Comparison of ENCODE assay signal across 26 cellular contexts in the genomic region with DNA sequence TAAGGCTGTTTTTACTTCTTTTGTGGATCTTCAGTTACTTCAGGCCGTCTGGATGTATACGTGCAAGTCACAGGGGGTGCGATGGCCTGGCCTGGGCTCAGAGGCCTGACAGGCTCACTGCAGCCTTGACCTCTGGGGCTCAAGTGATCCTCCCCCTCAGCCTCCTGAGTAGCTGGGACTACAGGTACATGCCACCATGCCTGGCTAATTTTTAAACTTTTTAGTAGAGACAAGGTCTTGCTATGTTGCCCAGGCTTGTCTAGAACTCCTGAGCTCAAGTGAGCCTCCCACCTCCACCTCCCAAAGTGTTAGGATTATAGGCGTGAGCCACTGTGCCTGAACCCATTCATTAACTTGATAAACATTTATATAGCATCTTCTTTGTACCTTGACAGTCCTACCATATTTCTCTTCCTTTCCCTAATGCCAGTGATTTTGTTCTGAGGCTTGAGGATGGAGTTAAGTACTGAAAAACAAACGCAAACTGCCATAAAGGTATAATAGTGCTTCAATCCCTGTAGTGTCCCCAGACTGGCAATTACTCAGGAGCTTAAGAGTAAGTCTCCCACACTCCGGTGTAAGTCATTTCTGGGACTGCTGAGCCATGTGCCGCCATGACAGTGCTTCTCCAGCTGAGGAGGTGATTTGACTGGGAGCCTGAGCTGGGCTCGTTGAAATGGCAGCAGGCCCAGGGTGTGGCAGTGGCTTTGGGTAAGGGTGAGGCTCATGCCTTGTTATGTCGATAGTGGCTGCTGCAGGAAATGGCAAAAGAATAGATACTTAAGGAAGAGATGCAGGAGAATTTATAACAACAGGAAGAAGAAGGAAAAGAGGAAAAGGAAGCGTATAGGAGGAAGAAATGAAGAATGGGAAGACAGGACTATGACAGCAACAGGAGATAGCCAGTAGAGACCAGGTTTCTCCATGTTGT. TPM values are rescaled to one million over a fixed set of nuclear protein-coding genes. Genes with fewer than 3 reads are reported as not detected.
DNase-seq lines count a peak whose midpoint lies in the region; ATAC-seq and TF ChIP-seq lines count a peak whose summit lies in the region.
"Had no signal": no experiment of that assay in that cellular context is flagged by ENCODE, and none has a peak within 500 bp of the region (broad histone marks: within the 10 kb centered on the region; RNA-seq: fewer than 3 reads in every experiment).

No MANE protein-coding gene starts in this region.

- peak; percentile 16 for DNase-seq in A172 (ENCODE audit: low spot score)
- no peak for DNase-seq in Karpas-422
- DNase-seq in epithelial cell of esophagus (ENCODE audit: low read depth): peak; percentile 47
- no peak for DNase-seq in Ammon's horn (ENCODE audit: low spot score)
- no peak for DNase-seq in NCI-H187 (lab: John Stamatoyannopoulos, UW)
- no peak for DNase-seq in stimulated activated CD4-positive, alpha-beta T cell treated with anti-CD3 and anti-CD28 coated beads, Interleukin-12 subunit alpha, Interleukin-12 subunit beta, amount 100 ng/mL, for 4 hours
- DNase-seq in stimulated activated naive CD8-positive, alpha-beta T cell treated with anti-CD3 and anti-CD28 coated beads, Interleukin-15, amount 100 ng/mL, for 72 hours: no peak
- DNase-seq: activated CD4-positive, alpha-beta T cell treated with anti-CD3 and anti-CD28 coated beads for 36 hours; activated naive CD4-positive, alpha-beta T cell treated with anti-CD3 and anti-CD28 coated beads, Interleukin-2, amount 10 ng/mL, durations not matched to agents 7 days and 5 days; activated T-cell treated with anti-CD3 and anti-CD28 coated beads, Interleukin-2, amount 50 U/mL, for 4 hours; aorta; dermis blood vessel endothelial cell; GM23248; IMR-90; kidney glomerular epithelial cell; MM.1S; natural killer cell; NCI-H1436; retina; Right ventricle myocardium superior; SW 1271 had no signal

- H3K4me3 Mint-ChIP-seq in stimulated activated naive CD8-positive, alpha-beta T cell treated with anti-CD3 and anti-CD28 coated beads, Interleukin-15, amount 100 ng/mL, for 72 hours: no peak overlapping the region
- H3K4me3 Mint-ChIP-seq: activated CD4-positive, alpha-beta T cell treated with anti-CD3 and anti-CD28 coated beads for 36 hours; activated naive CD4-positive, alpha-beta T cell treated with anti-CD3 and anti-CD28 coated beads, Interleukin-2, amount 10 ng/mL, durations not matched to agents 7 days and 5 days; activated T-cell treated with anti-CD3 and anti-CD28 coated beads, Interleukin-2, amount 50 U/mL, for 4 hours; memory B cell; natural killer cell had no signal

- no peak for ATAC-seq in stimulated activated naive CD8-positive, alpha-beta T cell treated with anti-CD3 and anti-CD28 coated beads, Interleukin-15, amount 100 ng/mL, for 72 hours
- ATAC-seq: activated CD4-positive, alpha-beta T cell treated with anti-CD3 and anti-CD28 coated beads for 36 hours; activated T-cell treated with anti-CD3 and anti-CD28 coated beads, Interleukin-2, amount 50 U/mL, for 4 hours; gastroesophageal sphincter; natural killer cell had no signal

- H3K9me3 ChIP-seq in Karpas-422 (ENCODE audit: low read length) (no peaks in the 10 kb centered on the region), mucosa of rectum (ENCODE audit: control insufficient read depth in 2 of 2, low read length in 2 of 2) (no peaks in the 10 kb centered on the region)
- H3K9me3 ChIP-seq: gastroesophageal sphincter had no signal

- no peak for TF ChIP-seq CTCF in epithelial cell of esophagus (IDR thresholded peaks at IDR 0.05; ENCODE audit: insufficient read depth, low read depth, low read length, missing control alignments)

- H3K27ac ChIP-seq in Karpas-422 (ENCODE audit: low read length) (no peak overlapping the region), mucosa of rectum (ENCODE audit: low read depth in 2 of 2, low read length in 2 of 2) (peak overlapping the region; percentile 54 to 89)
- H3K27ac ChIP-seq: C4-2B, gastroesophageal sphincter, GM23248, HL-60 had no signal

- no peaks in the 10 kb centered on the region for H3K36me3 ChIP-seq in Karpas-422 (ENCODE audit: insufficient read depth, low read length)
- H3K36me3 ChIP-seq in mucosa of rectum (ENCODE audit: control insufficient read depth in 2 of 2, insufficient read depth in 2 of 2, low read length in 2 of 2): no peaks in the 10 kb centered on the region
- H3K36me3 ChIP-seq: gastroesophageal sphincter had no signal

- no peak overlapping the region for H3K4me2 ChIP-seq in Karpas-422 (ENCODE audit: low read depth, low read length, poor library complexity, severe bottlenecking)

- H3K27ac Mint-ChIP-seq in stimulated activated naive CD8-positive, alpha-beta T cell treated with anti-CD3 and anti-CD28 coated beads, Interleukin-15, amount 100 ng/mL, for 72 hours: peak overlapping the region in 1 of 2 donors; percentile 33
- H3K27ac Mint-ChIP-seq: activated CD4-positive, alpha-beta T cell treated with anti-CD3 and anti-CD28 coated beads for 36 hours; activated naive CD4-positive, alpha-beta T cell treated with anti-CD3 and anti-CD28 coated beads, Interleukin-2, amount 10 ng/mL, durations not matched to agents 7 days and 5 days; memory B cell; natural killer cell had no signal

- H3K27me3 Mint-ChIP-seq in stimulated activated naive CD8-positive, alpha-beta T cell treated with anti-CD3 and anti-CD28 coated beads, Interleukin-15, amount 100 ng/mL, for 72 hours: no peaks in the 10 kb centered on the region
- H3K27me3 Mint-ChIP-seq: activated CD4-positive, alpha-beta T cell treated with anti-CD3 and anti-CD28 coated beads for 36 hours; activated naive CD4-positive, alpha-beta T cell treated with anti-CD3 and anti-CD28 coated beads, Interleukin-2, amount 10 ng/mL, durations not matched to agents 7 days and 5 days had no signal

- H3K79me2 ChIP-seq in Karpas-422 (ENCODE audit: low read length): no peaks in the 10 kb centered on the region

- H3K9me3 Mint-ChIP-seq in stimulated activated naive CD8-positive, alpha-beta T cell treated with anti-CD3 and anti-CD28 coated beads, Interleukin-15, amount 100 ng/mL, for 72 hours: no peaks in the 10 kb centered on the region
- H3K9me3 Mint-ChIP-seq: activated naive CD4-positive, alpha-beta T cell treated with anti-CD3 and anti-CD28 coated beads, Interleukin-2, amount 10 ng/mL, durations not matched to agents 7 days and 5 days; activated T-cell treated with anti-CD3 and anti-CD28 coated beads, Interleukin-2, amount 50 U/mL, for 4 hours; memory B cell; natural killer cell had no signal

- peaks cover 5% of the 10 kb centered on the region for H3K4me1 ChIP-seq in Karpas-422 (ENCODE audit: low read length)
- H3K4me1 ChIP-seq in mucosa of rectum (ENCODE audit: control insufficient read depth in 2 of 2, insufficient read depth in 2 of 2, low read length in 2 of 2): peaks cover 2 to 12% of the 10 kb centered on the region in 2 donors
- H3K4me1 ChIP-seq: gastroesophageal sphincter had no signal

- H3K9me2 ChIP-seq in Karpas-422 (replicated peaks; ENCODE audit: insufficient read depth, low read length): no peaks in the 10 kb centered on the region

- no peaks in the 10 kb centered on the region for H3K27me3 ChIP-seq in Karpas-422 (ENCODE audit: low read length)
- no peaks in the 10 kb centered on the region for H3K27me3 ChIP-seq in mucosa of rectum (ENCODE audit: control insufficient read depth in 2 of 2, insufficient read depth in 2 of 2, low read length in 2 of 2)
- H3K27me3 ChIP-seq: gastroesophageal sphincter had no signal

- H3K4me3 ChIP-seq in Karpas-422 (ENCODE audit: low read length) (no peak overlapping the region), epithelial cell of esophagus (ENCODE audit: low read length) (no peak overlapping the region), mucosa of rectum (ENCODE audit: low read length in 2 of 2) (peak overlapping the region in 1 of 2 donors; percentile 27)
- H3K4me3 ChIP-seq: gastroesophageal sphincter, GM23248 had no signal

- no peaks in the 10 kb centered on the region for H3K4me1 Mint-ChIP-seq in stimulated activated naive CD8-positive, alpha-beta T cell treated with anti-CD3 and anti-CD28 coated beads, Interleukin-15, amount 100 ng/mL, for 72 hours
- H3K4me1 Mint-ChIP-seq: activated CD4-positive, alpha-beta T cell treated with anti-CD3 and anti-CD28 coated beads for 36 hours; activated naive CD4-positive, alpha-beta T cell treated with anti-CD3 and anti-CD28 coated beads, Interleukin-2, amount 10 ng/mL, durations not matched to agents 7 days and 5 days; memory B cell had no signal

- H4K20me1 ChIP-seq in Karpas-422 (ENCODE audit: insufficient read depth, low read depth, low read length): no peaks in the 10 kb centered on the region

- 0 out of 2 replicates have a peak overlapping the region, but pooled peaks have one; percentile 24 for H2AFZ ChIP-seq in Karpas-422 (ENCODE audit: low read length)
- H2AFZ ChIP-seq: GM23248 had no signal

- H3K9ac ChIP-seq in Karpas-422 (ENCODE audit: low read length): no peak overlapping the region
- peak overlapping the region in 1 of 2 donors; percentile 47 for H3K9ac ChIP-seq in mucosa of rectum (ENCODE audit: low read depth in 1 of 2, low read length in 2 of 2)
- H3K9ac ChIP-seq: GM23248 had no signal

RNA-seq across cellular contexts. Expression of gene HECTD1, which starts 43.7 kb away (rescaled TPM):
- total RNA-seq in A172 (2014; rRNA removed; shearing (Covaris generic)): 74.3 and 99.6 TPM in 2 replicates
- total RNA-seq in Karpas-422 (2014; rRNA removed; shearing (Covaris generic); ENCODE audit: low replicate concordance): 314 and 317 TPM in 2 replicates

Comparison
In these comparisons a context has a peak if more than half of its experiments do, and no peak if none do; other contexts are left out.
1. DNase-seq: peak in A172 (single experiment) and epithelial cell of esophagus (single experiment); none in Karpas-422 (single experiment), Ammon's horn (single experiment), NCI-H187 (0 of 2), stimulated activated CD4-positive, alpha-beta T cell treated with anti-CD3 and anti-CD28 coated beads, Interleukin-12 subunit alpha, Interleukin-12 subunit beta, amount 100 ng/mL, for 4 hours (single experiment) and stimulated activated naive CD8-positive, alpha-beta T cell treated with anti-CD3 and anti-CD28 coated beads, Interleukin-15, amount 100 ng/mL, for 72 hours (0 of 2).